Comparison of ENCODE assay signal across 8 cellular contexts in the genomic region with DNA sequence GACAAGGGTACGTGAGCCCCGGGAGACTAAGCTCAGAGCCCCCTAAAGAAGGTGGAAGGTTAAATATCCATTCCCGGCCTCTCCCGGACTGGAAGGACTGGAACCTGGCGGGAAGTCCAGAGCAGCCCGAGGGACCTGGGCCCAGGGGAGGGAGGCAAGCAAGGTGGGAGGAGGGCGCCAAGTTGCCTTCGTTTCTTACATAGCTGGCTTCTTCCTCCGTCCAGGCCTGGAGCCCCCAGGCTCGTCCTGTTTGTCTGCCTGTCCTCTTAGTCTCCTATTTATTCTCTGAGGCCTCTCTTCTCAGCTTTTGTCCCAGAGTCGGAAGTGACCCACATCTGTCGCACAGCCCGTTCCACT. TPM values are rescaled to one million over a fixed set of nuclear protein-coding genes. Genes with fewer than 3 reads are reported as not detected.
DNase-seq lines count a peak whose midpoint lies in the region; ATAC-seq and TF ChIP-seq lines count a peak whose summit lies in the region.

No MANE protein-coding gene starts in this region.

- TF ChIP-seq CTCF in WTC11 (IDR thresholded peaks at IDR 0.05) (no peak), fibroblast of villous mesenchyme (IDR thresholded peaks at IDR 0.05; ENCODE audit: insufficient read depth, low read depth, low read length) (no peak), sigmoid colon (IDR thresholded peaks at IDR 0.05) (no peak), GM13977 (IDR thresholded peaks at IDR 0.05; ENCODE audit: extremely low read depth, insufficient read depth, missing control alignments) (no peak)

- peaks cover 27% of the 10 kb centered on the region for H3K36me3 Mint-ChIP-seq in activated CD8-positive, alpha-beta memory T cell treated with anti-CD3 and anti-CD28 coated beads, Interleukin-2, amount 10 ng/mL, durations not matched to agents 7 days and 5 days
- H3K36me3 Mint-ChIP-seq in WTC11 = peaks cover 16% of the 10 kb centered on the region

- H3K4me3 Mint-ChIP-seq in activated CD8-positive, alpha-beta memory T cell treated with anti-CD3 and anti-CD28 coated beads, Interleukin-2, amount 10 ng/mL, durations not matched to agents 7 days and 5 days = peak overlapping the region; percentile 99
- H3K4me3 Mint-ChIP-seq in WTC11 = peak overlapping the region; percentile 98

- H3K27me3 Mint-ChIP-seq in activated CD8-positive, alpha-beta memory T cell treated with anti-CD3 and anti-CD28 coated beads, Interleukin-2, amount 10 ng/mL, durations not matched to agents 7 days and 5 days = no peaks in the 10 kb centered on the region
- H3K27me3 Mint-ChIP-seq in WTC11 (ENCODE audit: low read depth) = peaks cover 10% of the 10 kb centered on the region

- no peaks in the 10 kb centered on the region for H3K9me3 Mint-ChIP-seq in activated CD8-positive, alpha-beta memory T cell treated with anti-CD3 and anti-CD28 coated beads, Interleukin-2, amount 10 ng/mL, durations not matched to agents 7 days and 5 days (ENCODE audit: low read depth)
- no peaks in the 10 kb centered on the region for H3K9me3 Mint-ChIP-seq in WTC11

- POLR2A ChIA-PET in WTC11 (lab: Charles Lee) = interaction anchor here (0.6 to 6.5 kb wide), 12 partner anchors 9 to 119 kb away, joined by 3 to 67 read pairs (median 13); partner anchors contain the start of genes CARMIL3, CHMP4A, DCAF11 and EMC9

- H3K36me3 ChIP-seq in sigmoid colon = peaks cover 0 to 9% (median 0%) of the 10 kb centered on the region in 4 donors

- no peak for TF ChIP-seq EP300 in sigmoid colon (IDR thresholded peaks at IDR 0.05)

- intact Hi-C loops in sigmoid colon (cut with DNase I) = loop anchor here (1.0 to 10.0 kb wide), 3 partner anchors 12 to 460 kb away; partner anchors contain the start of genes DHRS2 and DHRS4L2

- H3K27me3 ChIP-seq in sigmoid colon = no peaks in the 10 kb centered on the region

- H3K4me1 Mint-ChIP-seq in activated CD8-positive, alpha-beta memory T cell treated with anti-CD3 and anti-CD28 coated beads, Interleukin-2, amount 10 ng/mL, durations not matched to agents 7 days and 5 days = peaks cover 33% of the 10 kb centered on the region
- peaks cover 28% of the 10 kb centered on the region for H3K4me1 Mint-ChIP-seq in WTC11

- peak overlapping the region; percentile 77 for H3K4me3 ChIP-seq in fibroblast of villous mesenchyme (ENCODE audit: low read depth, low read length)
- H3K4me3 ChIP-seq in sigmoid colon = peak overlapping the region; percentile 77 to 95 (median 86)

- peak overlapping the region; percentile 99 for H3K27ac Mint-ChIP-seq in activated CD8-positive, alpha-beta memory T cell treated with anti-CD3 and anti-CD28 coated beads, Interleukin-2, amount 10 ng/mL, durations not matched to agents 7 days and 5 days
- peak overlapping the region; percentile 97 for H3K27ac Mint-ChIP-seq in WTC11

- WGBS in sigmoid colon, 2 donors = 1 to 4% methylated on average over 13 of the region's 13 CpGs

- peaks cover 0 to 19% (median 9%) of the 10 kb centered on the region in 4 donors for H3K4me1 ChIP-seq in sigmoid colon

- TF ChIP-seq POLR2A in sigmoid colon (IDR thresholded peaks at IDR 0.05) = no peak

- DNase-seq in activated CD8-positive, alpha-beta memory T cell treated with anti-CD3 and anti-CD28 coated beads, Interleukin-2, amount 10 ng/mL, durations not matched to agents 7 days and 5 days = peak; percentile 46
- DNase-seq in activated CD8-positive, alpha-beta memory T cell treated with anti-CD3 and anti-CD28 coated beads, Interleukin-2, amount 50 U/mL, for 4 hours = no peak
- DNase-seq in WTC11 (ENCODE audit: low spot score) (no peak), fibroblast of villous mesenchyme (ENCODE audit: low read depth) (no peak), sigmoid colon (no peak), GM13977 (ENCODE audit: low spot score) (no peak), H4 (ENCODE audit: low spot score) (no peak), activated gamma-delta T cell (lab: John Stamatoyannopoulos, UW) (no peak)

- CTCF ChIA-PET in activated CD8-positive, alpha-beta memory T cell treated with anti-CD3 and anti-CD28 coated beads, Interleukin-2, amount 10 ng/mL, durations not matched to agents 7 days and 5 days (lab: Charles Lee) = interaction anchor here (0.7 to 12.1 kb wide), 9 partner anchors 11 to 213 kb away, joined by 3 to 225 read pairs (median 10); partner anchors contain the start of genes DCAF11, EMC9, IRF9 and NRL
- CTCF ChIA-PET in WTC11 (lab: Charles Lee) = interaction anchor here (0.9 to 11.7 kb wide), 12 partner anchors 14 to 613 kb away, joined by 3 to 320 read pairs (median 6); partner anchors contain the start of genes CARMIL3, DCAF11, NRL and PSME1

- in situ Hi-C loops in GM13977 (cut with MboI; ENCODE audit: low pct_unique_long_range_greater_than_20kb, low sequenced_read_pairs, unreplicated experiment) = loop anchor here (25.0 kb wide), 1 partner anchor 108 kb away; the partner anchor contains the start of gene DHRS4L2

- H3K27ac ChIP-seq in sigmoid colon = peak overlapping the region; percentile 88 to 99 (median 89)

- ATAC-seq in activated CD8-positive, alpha-beta memory T cell treated with anti-CD3 and anti-CD28 coated beads, Interleukin-2, amount 10 ng/mL, durations not matched to agents 7 days and 5 days = peak; percentile 2
- no peak for ATAC-seq in WTC11

- H3K9me3 ChIP-seq in sigmoid colon = no peaks in the 10 kb centered on the region

TF ChIP-seq in WTC11, 78 proteins besides CTCF, POLR2A, EP300 and RAD21:
- TF ChIP-seq EMX1 (CRISPR knock-in tag; IDR thresholded peaks at IDR 0.05) (0 out of 2 replicates have a peak, but pooled peaks have one; percentile 9), ZNF416 (CRISPR knock-in tag; IDR thresholded peaks at IDR 0.05) (no peak)

RNA-seq across cellular contexts. Expression of gene PCK2, which starts 0.7 kb away (rescaled TPM):
- total RNA-seq in activated CD8-positive, alpha-beta memory T cell treated with anti-CD3 and anti-CD28 coated beads, Interleukin-2, amount 10 ng/mL, durations not matched to agents 7 days and 5 days = 10 to 100 TPM; 61.7 to 87.0 TPM
- 51.2 to 67.0 TPM (median 59.2 TPM) in 3 replicates for total RNA-seq in WTC11 (2021)
- 13.0 and 33.2 TPM in 2 replicates for total RNA-seq in fibroblast of villous mesenchyme
- total RNA-seq in sigmoid colon = 10 to 100 TPM in 2 of 4 donors, 1 to 10 TPM in 2; 7.1 to 12.2 (median 9.2) TPM
- 100 to 1,000 TPM in 1 of 3 donors, 10 to 100 TPM in 2; 66.1 to 109 (median 99.5) TPM for polyA plus RNA-seq in sigmoid colon
- 14.3 and 16.0 TPM in 2 replicates for total RNA-seq in H4 (2014; rRNA removed; shearing (Covaris generic))

RNA-seq across cellular contexts. Expression of gene DCAF11, which starts 19.8 kb away (rescaled TPM):
- total RNA-seq in activated CD8-positive, alpha-beta memory T cell treated with anti-CD3 and anti-CD28 coated beads, Interleukin-2, amount 10 ng/mL, durations not matched to agents 7 days and 5 days = 10 to 100 TPM; 86.3 to 94.4 TPM
- total RNA-seq in WTC11 (2021) = 73.6 to 90.2 TPM (median 77.3 TPM) in 3 replicates
- total RNA-seq in fibroblast of villous mesenchyme = 45.1 and 47.9 TPM in 2 replicates
- 10 to 100 TPM; 37.7 to 82.9 (median 54.8) TPM for total RNA-seq in sigmoid colon
- 10 to 100 TPM; 70.9 to 79.8 (median 75.1) TPM for polyA plus RNA-seq in sigmoid colon
- total RNA-seq in H4 (2014; rRNA removed; shearing (Covaris generic)) = 53.4 and 78.4 TPM in 2 replicates

RNA-seq across cellular contexts. Expression of gene NRL, which starts 19.9 kb away (rescaled TPM):
- 1 to 10 TPM; 2.6 to 3.2 TPM for total RNA-seq in activated CD8-positive, alpha-beta memory T cell treated with anti-CD3 and anti-CD28 coated beads, Interleukin-2, amount 10 ng/mL, durations not matched to agents 7 days and 5 days
- total RNA-seq in WTC11 (2021) = 1.3 to 2.3 TPM (median 1.6 TPM) in 3 replicates
- total RNA-seq in fibroblast of villous mesenchyme = 0.86 and 1.3 TPM in 2 replicates
- total RNA-seq in sigmoid colon = 1 to 10 TPM in 2 of 4 donors, under 1 TPM in 2; 0.71 to 2.2 (median 1.4) TPM
- polyA plus RNA-seq in sigmoid colon = 1 to 10 TPM; 1.2 to 2.9 (median 1.8) TPM
- total RNA-seq in H4 (2014; rRNA removed; shearing (Covaris generic)) = 1.0 and 1.6 TPM in 2 replicates

RNA-seq across cellular contexts. Expression of gene CPNE6, which starts 23.5 kb away (rescaled TPM):
- under 1 TPM in 1 of 2 experiments, not detected in 1; 0.12 TPM for total RNA-seq in activated CD8-positive, alpha-beta memory T cell treated with anti-CD3 and anti-CD28 coated beads, Interleukin-2, amount 10 ng/mL, durations not matched to agents 7 days and 5 days
- not detected in 3 replicates for total RNA-seq in WTC11 (2021)
- not detected in 2 replicates for total RNA-seq in fibroblast of villous mesenchyme
- total RNA-seq in sigmoid colon = 1 to 10 TPM in 3 of 4 donors, not detected in 1; 1.8 to 3.3 (median 2.9) TPM
- polyA plus RNA-seq in sigmoid colon = under 1 TPM in 1 of 3 donors, not detected in 2; 0.42 TPM
- total RNA-seq in H4 (2014; rRNA removed; shearing (Covaris generic)) = not detected in 2 replicates

RNA-seq across cellular contexts. Expression of gene FITM1, which starts 35.6 kb away (rescaled TPM):
- under 1 TPM; 0.77 to 0.91 TPM for total RNA-seq in activated CD8-positive, alpha-beta memory T cell treated with anti-CD3 and anti-CD28 coated beads, Interleukin-2, amount 10 ng/mL, durations not matched to agents 7 days and 5 days
- total RNA-seq in WTC11 (2021) (0.25 to 0.39 TPM in 2 of 3 replicates, not detected in the other), fibroblast of villous mesenchyme (not detected in 2 replicates), sigmoid colon (under 1 TPM in 1 of 4 donors, not detected in 3; 0.33 TPM)
- 1 to 10 TPM in 1 of 3 donors, not detected in 2; 1.8 TPM for polyA plus RNA-seq in sigmoid colon
- total RNA-seq in H4 (2014; rRNA removed; shearing (Covaris generic)) = not detected in 2 replicates
